8 cellular contexts compared by ENCODE assay signal in genomic region chr6:34392497-34393190, GRCh38. TPM values are rescaled to one million over a fixed set of nuclear protein-coding genes. Genes with fewer than 3 reads are reported as not detected.
DNase-seq lines count a peak whose midpoint lies in the region; ATAC-seq and TF ChIP-seq lines count a peak whose summit lies in the region.

TSS of gene NUDT3 (minus strand) at chr6:34392669. CDS start at chr6:34392362, 307 bp downstream.

- no peaks in the 10 kb centered on the region for H3K9me3 Mint-ChIP-seq in activated T-cell treated with anti-CD3 and anti-CD28 coated beads, Interleukin-2, amount 50 U/mL, for 4 hours

- TF ChIP-seq POLR2A in esophagus muscularis mucosa (IDR thresholded peaks at IDR 0.05; ENCODE audit: low read depth): peak; percentile 15

- H3K4me1 ChIP-seq in esophagus muscularis mucosa: peaks cover 42 to 57% (median 49%) of the 10 kb centered on the region in 4 donors

- H3K36me3 ChIP-seq in esophagus muscularis mucosa: no peaks in the 10 kb centered on the region

- H3K27ac ChIP-seq in esophagus muscularis mucosa (replicated peaks in 1 of 4): peak within 1 kb of the TSS; percentile 92 to 98 (median 96)

- TF ChIP-seq CTCF in esophagus muscularis mucosa (IDR thresholded peaks at IDR 0.05): peak; percentile 68 to 83 (median 76)

- peaks cover 0 to 4% (median 2%) of the 10 kb centered on the region in 4 donors for H3K9me3 ChIP-seq in esophagus muscularis mucosa

- no peaks in the 10 kb centered on the region for H3K36me3 Mint-ChIP-seq in activated T-cell treated with anti-CD3 and anti-CD28 coated beads, Interleukin-2, amount 50 U/mL, for 4 hours (ENCODE audit: insufficient read depth)

- WGBS in esophagus muscularis mucosa: 0% methylated on average over 18 of the region's 87 CpGs

- H3K27me3 Mint-ChIP-seq in activated T-cell treated with anti-CD3 and anti-CD28 coated beads, Interleukin-2, amount 50 U/mL, for 4 hours (ENCODE audit: low read depth): no peaks in the 10 kb centered on the region

- H3K4me3 Mint-ChIP-seq in activated T-cell treated with anti-CD3 and anti-CD28 coated beads, Interleukin-2, amount 50 U/mL, for 4 hours: peak within 1 kb of the TSS; percentile 68

- DNase-seq in DMS79 (lab: John Stamatoyannopoulos, UW): peak; percentile 89
- DNase-seq in KG1 (lab: John Stamatoyannopoulos, UW): peak; percentile 87
- DNase-seq in activated T-cell treated with anti-CD3 and anti-CD28 coated beads, Interleukin-2, amount 50 U/mL, for 4 hours: peak; percentile 92
- peak; percentile 96 for DNase-seq in esophagus muscularis mucosa (ENCODE audit: extremely low spot score)
- peak; percentile 94 for DNase-seq in myocyte (ENCODE audit: low read depth)
- DNase-seq in stimulated activated CD8-positive, alpha-beta memory T cell treated with anti-CD3 and anti-CD28 coated beads, Interleukin-7, amount 100 ng/mL, for 48 hours (ENCODE audit: extremely low read depth in 1 of 2, low read depth in 1 of 2): peak; percentile 88 to 91

- peak; percentile 82 for ATAC-seq in GM21723 (IDR thresholded peaks at IDR 0.05; ENCODE audit: unreplicated experiment)
- peak; percentile 84 to 86 for ATAC-seq in activated T-cell treated with anti-CD3 and anti-CD28 coated beads, Interleukin-2, amount 50 U/mL, for 4 hours

- no peaks in the 10 kb centered on the region for H3K27me3 ChIP-seq in esophagus muscularis mucosa

- H3K4me1 Mint-ChIP-seq in activated T-cell treated with anti-CD3 and anti-CD28 coated beads, Interleukin-2, amount 50 U/mL, for 4 hours (ENCODE audit: low read depth): peaks cover 24% of the 10 kb centered on the region

- peak within 1 kb of the TSS; percentile 78 to 97 (median 93) for H3K4me3 ChIP-seq in esophagus muscularis mucosa

- intact Hi-C loops in esophagus muscularis mucosa (cut with DNase I): loop anchor here (2.0 to 5.0 kb wide), 2 partner anchors 144 to 195 kb away; partner anchors contain the start of gene SMIM29

- no peak for TF ChIP-seq EP300 in esophagus muscularis mucosa (IDR thresholded peaks at IDR 0.05)

TF ChIP-seq in PFSK-1, 5 proteins besides CTCF, POLR2A, EP300 and RAD21:
- TF ChIP-seq SIN3A (IDR thresholded peaks at IDR 0.05; ENCODE audit: borderline replicate concordance, insufficient read depth, low read length): no peak
- peak; percentile 75; the same call in 1 of the 2 replicates for TF ChIP-seq TAF1 (IDR thresholded peaks at IDR 0.05; ENCODE audit: borderline replicate concordance, insufficient read depth, low read length)
- TF ChIP-seq POLR2AphosphoS5 (IDR thresholded peaks at IDR 0.05; ENCODE audit: low read depth, low read length): no peak
- TF ChIP-seq REST (IDR thresholded peaks at IDR 0.05; ENCODE audit: insufficient read depth in 1 of 2, low read depth in 2 of 2, low read length in 2 of 2): 0 out of 4 replicates have a peak, but pooled peaks of 1 of the 2 experiments have one; percentile 22
- peak; percentile 98 for TF ChIP-seq FOXP2 (optimal IDR thresholded peaks at IDR 0.05; ENCODE audit: borderline replicate concordance, extremely low read depth, extremely low read length, insufficient read depth)

RNA-seq across cellular contexts. Expression of gene NUDT3, which starts in this region (rescaled TPM):
- 13.1 TPM for polyA plus RNA-seq in PFSK-1 (2012; ENCODE audit: insufficient read length, low read depth)
- total RNA-seq in activated T-cell treated with anti-CD3 and anti-CD28 coated beads, Interleukin-2, amount 50 U/mL, for 4 hours: 10 to 100 TPM; 26.1 to 28.1 (median 26.2) TPM
- total RNA-seq in esophagus muscularis mucosa (10 to 100 TPM; 37.1 to 57.2 (median 47.4) TPM), myocyte (39.6 and 45.9 TPM in 2 replicates)
- 8.9 TPM for polyA plus RNA-seq in myocyte (2012)

Comparison
In these comparisons a context has a peak if more than half of its experiments do, and no peak if none do; other contexts are left out.
1. Peak in every context shown above with its lines: DNase-seq, ATAC-seq, H3K4me3 ChIP-seq and H3K27ac ChIP-seq.